8 cellular contexts compared by ENCODE assay signal in genomic region chrX:64976673-64977040, GRCh38. TPM values are rescaled to one million over a fixed set of nuclear protein-coding genes. Genes with fewer than 3 reads are reported as not detected.
DNase-seq lines count a peak whose midpoint lies in the region; ATAC-seq, FAIRE-seq and TF ChIP-seq lines count a peak whose summit lies in the region.

No MANE protein-coding gene starts in this region.

- no peaks in the 10 kb centered on the region for H3K36me3 ChIP-seq in right lobe of liver

- peak overlapping the region in 1 of 3 donors; percentile 12 for H3K27ac ChIP-seq in right lobe of liver

- no peak for DNase-seq in activated CD8-positive, alpha-beta memory T cell treated with anti-CD3 and anti-CD28 coated beads, Interleukin-2, amount 10 ng/mL, durations not matched to agents 7 days and 5 days
- no peak for DNase-seq in activated CD8-positive, alpha-beta memory T cell treated with anti-CD3 and anti-CD28 coated beads, Interleukin-2, amount 50 U/mL, for 4 hours
- DNase-seq in right lobe of liver (no peak), NCI-H146 (lab: John Stamatoyannopoulos, UW) (no peak), D721Med (ENCODE audit: insufficient read length, low spot score) (no peak), hepatic stellate cell (ENCODE audit: low spot score) (no peak)

- H3K9me3 ChIP-seq in right lobe of liver, result no peaks in the 10 kb centered on the region

- intact Hi-C loops in right lobe of liver (cut with DNase I), result no loop called here

- FAIRE-seq in D721Med (lab: Jason Lieb, UNC), result no peak

- CTCF ChIA-PET in activated CD8-positive, alpha-beta memory T cell treated with anti-CD3 and anti-CD28 coated beads, Interleukin-2, amount 10 ng/mL, durations not matched to agents 7 days and 5 days (lab: Charles Lee), result interaction anchor here (2.3 kb wide), 1 partner anchor 57 kb away, joined by 8 read pairs; the partner anchor contains the start of gene ZC3H12B

- ATAC-seq in activated CD8-positive, alpha-beta memory T cell treated with anti-CD3 and anti-CD28 coated beads, Interleukin-2, amount 10 ng/mL, durations not matched to agents 7 days and 5 days, result peak; percentile 10
- ATAC-seq in HG03025 (IDR thresholded peaks at IDR 0.05; ENCODE audit: low FRiP score, unreplicated experiment), result peak; percentile 21
- no peak for ATAC-seq in right lobe of liver

- peak overlapping the region; percentile 88 for H3K4me3 Mint-ChIP-seq in activated CD8-positive, alpha-beta memory T cell treated with anti-CD3 and anti-CD28 coated beads, Interleukin-2, amount 10 ng/mL, durations not matched to agents 7 days and 5 days
- peak overlapping the region; percentile 95 for H3K4me3 Mint-ChIP-seq in activated naive CD4-positive, alpha-beta T cell treated with anti-CD3 and anti-CD28 coated beads, Interleukin-2, amount 50 U/mL, for 24 hours

- no peaks in the 10 kb centered on the region for H3K27me3 ChIP-seq in right lobe of liver

- TF ChIP-seq CTCF in right lobe of liver (IDR thresholded peaks at IDR 0.05) (no peak), D721Med (IDR thresholded peaks at IDR 0.05; ENCODE audit: insufficient read depth, missing control alignments) (no peak)

- H3K27me3 Mint-ChIP-seq in activated CD8-positive, alpha-beta memory T cell treated with anti-CD3 and anti-CD28 coated beads, Interleukin-2, amount 10 ng/mL, durations not matched to agents 7 days and 5 days, result no peaks in the 10 kb centered on the region
- no peaks in the 10 kb centered on the region for H3K27me3 Mint-ChIP-seq in activated naive CD4-positive, alpha-beta T cell treated with anti-CD3 and anti-CD28 coated beads, Interleukin-2, amount 50 U/mL, for 24 hours

- peaks cover 7% of the 10 kb centered on the region for H3K36me3 Mint-ChIP-seq in activated CD8-positive, alpha-beta memory T cell treated with anti-CD3 and anti-CD28 coated beads, Interleukin-2, amount 10 ng/mL, durations not matched to agents 7 days and 5 days
- peaks cover 4% of the 10 kb centered on the region for H3K36me3 Mint-ChIP-seq in activated naive CD4-positive, alpha-beta T cell treated with anti-CD3 and anti-CD28 coated beads, Interleukin-2, amount 50 U/mL, for 24 hours

- WGBS in right lobe of liver (ENCODE audit: insufficient coverage, low coverage, low lambda C conversion rate, missing lambda C conversion rate), result 23% methylated on average over 11 of the region's 11 CpGs

- peaks cover 0 to 5% (median 0%) of the 10 kb centered on the region in 4 donors for H3K4me1 ChIP-seq in right lobe of liver

- peaks cover 19% of the 10 kb centered on the region for H3K4me1 Mint-ChIP-seq in activated CD8-positive, alpha-beta memory T cell treated with anti-CD3 and anti-CD28 coated beads, Interleukin-2, amount 10 ng/mL, durations not matched to agents 7 days and 5 days
- peaks cover 38% of the 10 kb centered on the region for H3K4me1 Mint-ChIP-seq in activated naive CD4-positive, alpha-beta T cell treated with anti-CD3 and anti-CD28 coated beads, Interleukin-2, amount 50 U/mL, for 24 hours

- H3K27ac Mint-ChIP-seq in activated CD8-positive, alpha-beta memory T cell treated with anti-CD3 and anti-CD28 coated beads, Interleukin-2, amount 10 ng/mL, durations not matched to agents 7 days and 5 days, result peak overlapping the region; percentile 24
- peak overlapping the region; percentile 78 for H3K27ac Mint-ChIP-seq in activated naive CD4-positive, alpha-beta T cell treated with anti-CD3 and anti-CD28 coated beads, Interleukin-2, amount 50 U/mL, for 24 hours

- no peak for TF ChIP-seq POLR2A in right lobe of liver (IDR thresholded peaks at IDR 0.05)

- H3K9me3 Mint-ChIP-seq in activated CD8-positive, alpha-beta memory T cell treated with anti-CD3 and anti-CD28 coated beads, Interleukin-2, amount 10 ng/mL, durations not matched to agents 7 days and 5 days (ENCODE audit: low read depth), result peaks cover 7% of the 10 kb centered on the region
- no peaks in the 10 kb centered on the region for H3K9me3 Mint-ChIP-seq in activated naive CD4-positive, alpha-beta T cell treated with anti-CD3 and anti-CD28 coated beads, Interleukin-2, amount 50 U/mL, for 24 hours

- peak overlapping the region; percentile 24 to 68 (median 58) for H3K4me3 ChIP-seq in right lobe of liver

RNA-seq across cellular contexts. Expression of gene ZC4H2, which starts 0.4 kb away (rescaled TPM):
- 10 to 100 TPM; 10.7 to 12.6 TPM for total RNA-seq in activated CD8-positive, alpha-beta memory T cell treated with anti-CD3 and anti-CD28 coated beads, Interleukin-2, amount 10 ng/mL, durations not matched to agents 7 days and 5 days
- 1 to 10 TPM; 4.1 to 9.2 (median 5.6) TPM for total RNA-seq in right lobe of liver

RNA-seq across cellular contexts. Expression of gene ZC3H12B, which starts 58.0 kb away (rescaled TPM):
- 1 to 10 TPM; 1.3 to 1.6 TPM for total RNA-seq in activated CD8-positive, alpha-beta memory T cell treated with anti-CD3 and anti-CD28 coated beads, Interleukin-2, amount 10 ng/mL, durations not matched to agents 7 days and 5 days
- 1 to 10 TPM in 2 of 6 experiments, under 1 TPM in 4; 0.31 to 1.9 (median 0.78) TPM for total RNA-seq in right lobe of liver

Comparison
In these comparisons a context has a peak if more than half of its experiments do, and no peak if none do; other contexts are left out.
1. ATAC-seq: peak in activated CD8-positive, alpha-beta memory T cell treated with anti-CD3 and anti-CD28 coated beads, Interleukin-2, amount 10 ng/mL, durations not matched to agents 7 days and 5 days (single experiment) and HG03025 (single experiment); none in right lobe of liver (0 of 4).